ENCODE assay signal across 8 cellular contexts in genomic region chr22:21837184-21837979, GRCh38. TPM values are rescaled to one million over a fixed set of nuclear protein-coding genes. Genes with fewer than 3 reads are reported as not detected.
DNase-seq lines count a peak whose midpoint lies in the region; ATAC-seq and TF ChIP-seq lines count a peak whose summit lies in the region.

No MANE protein-coding gene starts in this region.

- DNase-seq in stimulated activated naive CD8-positive, alpha-beta T cell treated with anti-CD3 and anti-CD28 coated beads, Interleukin-15, Interleukin-2, amounts not matched to agents 100 U/mL and 50 U/mL, for 24 hours, result no peak
- DNase-seq in dorsolateral prefrontal cortex, result no peak
- DNase-seq in lung microvascular endothelial cell (ENCODE audit: low read depth in 2 of 2), result peak; percentile 27 to 79
- no peak for DNase-seq in effector CD8-positive, alpha-beta T cell (lab: John Stamatoyannopoulos, UW)
- DNase-seq in NCI-H69 (lab: John Stamatoyannopoulos, UW), result no peak
- DNase-seq in activated CD4-positive, alpha-beta T cell treated with anti-CD3 and anti-CD28 coated beads, Interleukin-2, amount 50 U/mL, for 4 hours, result no peak
- no peak for DNase-seq in NCI-H345 (lab: John Stamatoyannopoulos, UW)

- H3K27me3 Mint-ChIP-seq in stimulated activated naive CD8-positive, alpha-beta T cell treated with anti-CD3 and anti-CD28 coated beads, Interleukin-15, Interleukin-2, amounts not matched to agents 100 ng/mL and 50 ng/mL, for 24 hours, result no peaks in the 10 kb centered on the region

- no peak overlapping the region for H3K4me3 ChIP-seq in dorsolateral prefrontal cortex

- peak overlapping the region in 37 of 59 donors; percentile 2 to 76 (median 48) for H3K27ac ChIP-seq in dorsolateral prefrontal cortex

- H3K9me3 Mint-ChIP-seq in stimulated activated naive CD8-positive, alpha-beta T cell treated with anti-CD3 and anti-CD28 coated beads, Interleukin-15, Interleukin-2, amounts not matched to agents 100 ng/mL and 50 ng/mL, for 24 hours, result no peaks in the 10 kb centered on the region

- peaks cover 4% of the 10 kb centered on the region for H3K36me3 Mint-ChIP-seq in stimulated activated naive CD8-positive, alpha-beta T cell treated with anti-CD3 and anti-CD28 coated beads, Interleukin-15, Interleukin-2, amounts not matched to agents 100 ng/mL and 50 ng/mL, for 24 hours (ENCODE audit: low read depth)

- no peak for TF ChIP-seq CTCF in dorsolateral prefrontal cortex (IDR thresholded peaks at IDR 0.05 in 54 of 56, conservative IDR thresholded peaks at IDR 0.05 in 2 of 56; ENCODE audit: low read depth in 1 of 56, partially characterized antibody in 56 of 56)

- intact Hi-C loops in dorsolateral prefrontal cortex (cut with DNase I), result no loop called here

- no peak for ATAC-seq in stimulated activated naive CD8-positive, alpha-beta T cell treated with anti-CD3 and anti-CD28 coated beads, Interleukin-15, Interleukin-2, amounts not matched to agents 100 U/mL and 50 U/mL, for 24 hours

- peaks cover 56% of the 10 kb centered on the region for H3K4me1 Mint-ChIP-seq in stimulated activated naive CD8-positive, alpha-beta T cell treated with anti-CD3 and anti-CD28 coated beads, Interleukin-15, Interleukin-2, amounts not matched to agents 100 ng/mL and 50 ng/mL, for 24 hours (ENCODE audit: low read depth)

- H3K27ac Mint-ChIP-seq in stimulated activated naive CD8-positive, alpha-beta T cell treated with anti-CD3 and anti-CD28 coated beads, Interleukin-15, Interleukin-2, amounts not matched to agents 100 ng/mL and 50 ng/mL, for 24 hours, result peak overlapping the region; percentile 3

- H3K27me3 ChIP-seq in dorsolateral prefrontal cortex, result no peaks in the 10 kb centered on the region

- H3K4me3 Mint-ChIP-seq in stimulated activated naive CD8-positive, alpha-beta T cell treated with anti-CD3 and anti-CD28 coated beads, Interleukin-15, Interleukin-2, amounts not matched to agents 100 ng/mL and 50 ng/mL, for 24 hours, result no peak overlapping the region

RNA-seq across cellular contexts. Expression of gene MAPK1, which starts 30.1 kb away (rescaled TPM):
- total RNA-seq in dorsolateral prefrontal cortex (100 to 1,000 TPM; 207 to 492 (median 330) TPM), lung microvascular endothelial cell (34.9 and 44.4 TPM in 2 replicates)

Comparison
In these comparisons a context has a peak if more than half of its experiments do, and no peak if none do; other contexts are left out.
1. DNase-seq: peak in lung microvascular endothelial cell (2 of 2); none in stimulated activated naive CD8-positive, alpha-beta T cell treated with anti-CD3 and anti-CD28 coated beads, Interleukin-15, Interleukin-2, amounts not matched to agents 100 U/mL and 50 U/mL, for 24 hours (single experiment), dorsolateral prefrontal cortex (0 of 10), effector CD8-positive, alpha-beta T cell (single experiment), NCI-H69 (single experiment), activated CD4-positive, alpha-beta T cell treated with anti-CD3 and anti-CD28 coated beads, Interleukin-2, amount 50 U/mL, for 4 hours (0 of 2) and NCI-H345 (single experiment).